Comparison of ENCODE assay signal across 1 cellular context in genomic region chr7:1741751-1742554, GRCh38.
A peak's percentile ranks its signal among the peaks of the same experiment; 100 is the strongest.
TF ChIP-seq lines count a peak whose summit lies in the region.

No MANE protein-coding gene starts in this region.

TF ChIP-seq in HepG2, 621 proteins besides CTCF, POLR2A, EP300 and RAD21 (continued from another document and continues in another):
- TF ChIP-seq MED1 (CRISPR knock-in tag; IDR thresholded peaks at IDR 0.05) (peak; percentile 73), DZIP1 (CRISPR knock-in tag; IDR thresholded peaks at IDR 0.05) (0 out of 2 replicates have a peak, but pooled peaks have one; percentile 33), TBP (CRISPR knock-in tag; IDR thresholded peaks at IDR 0.05) (no peak), NCOR1 (IDR thresholded peaks at IDR 0.05; ENCODE audit: borderline replicate concordance, low read length) (no peak), ZSCAN20 (CRISPR knock-in tag; IDR thresholded peaks at IDR 0.05; ENCODE audit: borderline replicate concordance) (no peak), ZFP82 (CRISPR knock-in tag; IDR thresholded peaks at IDR 0.05; ENCODE audit: borderline replicate concordance) (no peak), MAFF (IDR thresholded peaks at IDR 0.05; ENCODE audit: low read depth, low read length) (no peak), BRF2 (CRISPR knock-in tag; IDR thresholded peaks at IDR 0.05) (no peak), ZNF33A (CRISPR knock-in tag; IDR thresholded peaks at IDR 0.05; ENCODE audit: borderline replicate concordance) (no peak), JDP2 (CRISPR knock-in tag; IDR thresholded peaks at IDR 0.05; ENCODE audit: borderline replicate concordance) (no peak), MAF1 (CRISPR knock-in tag; IDR thresholded peaks at IDR 0.05; ENCODE audit: borderline replicate concordance) (no peak), ZNF441 (CRISPR knock-in tag; IDR thresholded peaks at IDR 0.05; ENCODE audit: borderline replicate concordance) (no peak), ZNF329 (CRISPR knock-in tag; IDR thresholded peaks at IDR 0.05; ENCODE audit: low read depth) (0 out of 2 replicates have a peak, but pooled peaks have one; percentile 42), JUN (CRISPR knock-in tag; IDR thresholded peaks at IDR 0.05) (peak; percentile 47; the same call in 1 of the 2 replicates), NRL (CRISPR knock-in tag; IDR thresholded peaks at IDR 0.05; ENCODE audit: borderline replicate concordance) (peak; percentile 67; the same call in 1 of the 2 replicates), HOXA9 (CRISPR knock-in tag; IDR thresholded peaks at IDR 0.05; ENCODE audit: borderline replicate concordance) (no peak), ZNF781 (CRISPR knock-in tag; IDR thresholded peaks at IDR 0.05; ENCODE audit: borderline replicate concordance, not compliant biosample characterization) (no peak), GFI1 (CRISPR knock-in tag; IDR thresholded peaks at IDR 0.05; ENCODE audit: borderline replicate concordance) (no peak), ZNF660 (CRISPR knock-in tag; IDR thresholded peaks at IDR 0.05; ENCODE audit: borderline replicate concordance, low read depth) (no peak), ZSCAN29 (CRISPR knock-in tag; conservative IDR thresholded peaks at IDR 0.05) (no peak), MEIS1 (CRISPR knock-in tag; IDR thresholded peaks at IDR 0.05; ENCODE audit: borderline replicate concordance) (0 out of 2 replicates have a peak, but pooled peaks have one; percentile 48), MAX (IDR thresholded peaks at IDR 0.05) (peak; percentile 59), THRA (CRISPR knock-in tag; IDR thresholded peaks at IDR 0.05; ENCODE audit: borderline replicate concordance) (no peak), SIX1 (CRISPR knock-in tag; IDR thresholded peaks at IDR 0.05; ENCODE audit: borderline replicate concordance) (no peak), ZNF546 (CRISPR knock-in tag; conservative IDR thresholded peaks at IDR 0.05) (0 out of 2 replicates have a peak, but pooled peaks have one; percentile 31), ARID2 (CRISPR knock-in tag; IDR thresholded peaks at IDR 0.05; ENCODE audit: borderline replicate concordance) (no peak), THAP11 (CRISPR knock-in tag; IDR thresholded peaks at IDR 0.05) (peak; percentile 60), KLF6 (CRISPR knock-in tag; IDR thresholded peaks at IDR 0.05) (0 out of 2 replicates have a peak, but pooled peaks have one; percentile 30), MED13 (CRISPR knock-in tag; IDR thresholded peaks at IDR 0.05) (no peak), NR1H2 (CRISPR knock-in tag; IDR thresholded peaks at IDR 0.05; ENCODE audit: borderline replicate concordance, low read depth) (0 out of 2 replicates have a peak, but pooled peaks have one; percentile 34), ZFP37 (CRISPR knock-in tag; IDR thresholded peaks at IDR 0.05; ENCODE audit: borderline replicate concordance) (no peak; the same call in 1 of the 2 replicates), ZBTB26 (CRISPR knock-in tag; IDR thresholded peaks at IDR 0.05; ENCODE audit: borderline replicate concordance) (peak; percentile 29; the same call in 1 of the 2 replicates), ZNF234 (CRISPR knock-in tag; conservative IDR thresholded peaks at IDR 0.05) (no peak), ETS1 (CRISPR knock-in tag; IDR thresholded peaks at IDR 0.05) (no peak), CAMTA2 (CRISPR knock-in tag; IDR thresholded peaks at IDR 0.05; ENCODE audit: borderline replicate concordance) (no peak; the same call in none of the 2 replicates), ZNF318 (CRISPR knock-in tag; IDR thresholded peaks at IDR 0.05) (0 out of 2 replicates have a peak, but pooled peaks have one; percentile 84), PITX1 (CRISPR knock-in tag; IDR thresholded peaks at IDR 0.05) (0 out of 2 replicates have a peak, but pooled peaks have one; percentile 11), ZNF816 (CRISPR knock-in tag; IDR thresholded peaks at IDR 0.05; ENCODE audit: borderline replicate concordance) (no peak), GATAD1 (CRISPR knock-in tag; IDR thresholded peaks at IDR 0.05) (peak; percentile 54; the same call in 1 of the 2 replicates), ATRX (CRISPR knock-in tag; IDR thresholded peaks at IDR 0.05; ENCODE audit: borderline replicate concordance) (no peak), NKX3-1 (CRISPR knock-in tag; IDR thresholded peaks at IDR 0.05) (0 out of 2 replicates have a peak, but pooled peaks have one; percentile 44), GTF3A (CRISPR knock-in tag; conservative IDR thresholded peaks at IDR 0.05) (no peak), ZNF530 (CRISPR knock-in tag; IDR thresholded peaks at IDR 0.05; ENCODE audit: low read depth) (no peak), KAT8 (CRISPR knock-in tag; IDR thresholded peaks at IDR 0.05) (peak; percentile 83), KDM5A (IDR thresholded peaks at IDR 0.05; ENCODE audit: borderline replicate concordance, low read length) (no peak), HHEX (CRISPR knock-in tag; IDR thresholded peaks at IDR 0.05) (no peak), NONO (IDR thresholded peaks at IDR 0.05) (no peak), NONO (CRISPR knock-in tag; conservative IDR thresholded peaks at IDR 0.05) (no peak), MXD4 (CRISPR knock-in tag; IDR thresholded peaks at IDR 0.05) (peak; percentile 47; the same call in 1 of the 2 replicates), MED8 (CRISPR knock-in tag; IDR thresholded peaks at IDR 0.05; ENCODE audit: insufficient replicate concordance) (no peak), THAP8 (CRISPR knock-in tag; IDR thresholded peaks at IDR 0.05; ENCODE audit: borderline replicate concordance) (0 out of 2 replicates have a peak, but pooled peaks have one; percentile 38)
